8 cellular contexts compared by ENCODE assay signal in the genomic region with DNA sequence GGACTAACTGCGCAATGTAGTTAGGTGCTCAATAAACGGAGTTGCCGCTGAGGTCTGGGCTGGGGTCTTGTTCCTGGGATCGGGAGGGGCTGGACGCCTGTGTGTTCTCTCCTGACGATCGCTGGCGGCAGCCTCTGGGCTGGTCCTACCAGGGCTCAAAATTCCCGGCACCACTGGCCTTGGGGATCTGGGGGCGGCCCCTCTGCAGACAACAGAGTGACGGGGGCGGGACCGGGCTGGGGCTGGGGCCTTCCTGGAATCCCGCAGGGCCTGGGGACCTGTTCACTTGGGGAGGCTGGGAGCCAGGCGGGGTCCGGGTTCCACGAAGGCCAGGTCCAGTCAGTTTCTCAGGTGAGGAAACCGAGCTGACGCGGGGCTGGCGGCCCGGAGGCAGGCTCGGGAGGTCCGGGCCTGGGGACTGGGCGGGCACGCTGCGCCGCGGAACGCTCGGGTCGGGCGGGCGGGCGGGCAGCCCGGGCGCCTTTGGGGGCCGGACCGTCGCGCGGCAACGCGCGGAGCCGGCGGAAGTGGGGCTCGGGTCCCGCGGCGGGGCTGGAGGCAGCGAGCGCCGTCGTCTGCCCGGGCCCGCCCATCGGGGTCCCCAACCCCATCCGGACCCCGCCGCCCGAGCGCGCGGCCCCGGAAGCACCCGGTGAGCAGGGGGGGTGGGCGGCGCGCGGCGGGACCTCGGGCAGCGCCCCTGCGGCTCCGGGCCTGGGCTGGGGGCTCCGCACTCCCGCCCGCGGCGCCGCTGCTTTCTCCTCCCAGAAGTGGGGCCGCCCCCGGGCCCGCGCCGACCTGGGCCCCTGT. TPM values are rescaled to one million over a fixed set of nuclear protein-coding genes. Genes with fewer than 3 reads are reported as not detected.
DNase-seq lines count a peak whose midpoint lies in the region; ATAC-seq and TF ChIP-seq lines count a peak whose summit lies in the region.

TSS of gene PIGQ (plus strand) at position 524 of the 810 bp plus-strand sequence. CDS start 4,107 bp downstream, outside the sequence.

- H3K4me3 ChIP-seq in heart right ventricle (peak within 1 kb of the TSS; percentile 68 to 95 (median 86)), urinary bladder (ENCODE audit: low read depth, low read length) (peak within 1 kb of the TSS; percentile 97)

- no peaks in the 10 kb centered on the region for H3K9me3 Mint-ChIP-seq in T-helper 1 cell treated with Interleukin-12 subunit alpha and Interleukin-12 subunit beta and Interleukin-4 antibody, amounts not matched to agents 30 μg/mL and 1 μg/mL, for 36 hours
- no peaks in the 10 kb centered on the region for H3K9me3 Mint-ChIP-seq in progenitor cell of endocrine pancreas (ENCODE audit: low read depth)

- peak within 1 kb of the TSS; percentile 82 for H3K4me3 Mint-ChIP-seq in T-helper 1 cell treated with Interleukin-12 subunit alpha and Interleukin-12 subunit beta and Interleukin-4 antibody, amounts not matched to agents 30 μg/mL and 1 μg/mL, for 36 hours
- H3K4me3 Mint-ChIP-seq in progenitor cell of endocrine pancreas (ENCODE audit: low read depth), result peak within 1 kb of the TSS; percentile 83

- intact Hi-C loops in heart right ventricle (cut with DNase I), result loop anchor here in 1 of 10 donors (2.0 to 5.0 kb wide), 2 partner anchors 19 to 42 kb away; partner anchors contain the start of gene CAPN15

- no peaks in the 10 kb centered on the region for H3K9me3 ChIP-seq in heart right ventricle

- H3K36me3 ChIP-seq in heart right ventricle (peaks cover 0 to 20% (median 4%) of the 10 kb centered on the region in 9 donors), urinary bladder (ENCODE audit: insufficient read depth) (no peaks in the 10 kb centered on the region)

- TF ChIP-seq CTCF in heart right ventricle (IDR thresholded peaks at IDR 0.05), result no peak
- no peak for TF ChIP-seq CTCF in progenitor cell of endocrine pancreas (IDR thresholded peaks at IDR 0.05; ENCODE audit: unreplicated experiment)

- H3K27me3 Mint-ChIP-seq in T-helper 1 cell treated with Interleukin-12 subunit alpha and Interleukin-12 subunit beta and Interleukin-4 antibody, amounts not matched to agents 30 μg/mL and 1 μg/mL, for 36 hours (ENCODE audit: low read depth), result no peaks in the 10 kb centered on the region
- H3K27me3 Mint-ChIP-seq in progenitor cell of endocrine pancreas, result no peaks in the 10 kb centered on the region

- H3K4me1 Mint-ChIP-seq in T-helper 1 cell treated with Interleukin-12 subunit alpha and Interleukin-12 subunit beta and Interleukin-4 antibody, amounts not matched to agents 30 μg/mL and 1 μg/mL, for 36 hours (ENCODE audit: low read depth), result peaks cover 21% of the 10 kb centered on the region
- peaks cover 20% of the 10 kb centered on the region for H3K4me1 Mint-ChIP-seq in progenitor cell of endocrine pancreas (ENCODE audit: low read depth)

- peaks cover 18 to 50% (median 42%) of the 10 kb centered on the region in 9 donors for H3K4me1 ChIP-seq in heart right ventricle
- H3K4me1 ChIP-seq in urinary bladder (ENCODE audit: insufficient read depth), result peaks cover 4% of the 10 kb centered on the region

- WGBS in heart right ventricle, 2 donors, result 1% methylated on average over 72 to 87 of the region's 87 CpGs
- WGBS in urinary bladder, result 1% methylated on average over 87 of the region's 87 CpGs

- peak within 1 kb of the TSS; percentile 86 for H3K27ac Mint-ChIP-seq in T-helper 1 cell treated with Interleukin-12 subunit alpha and Interleukin-12 subunit beta and Interleukin-4 antibody, amounts not matched to agents 30 μg/mL and 1 μg/mL, for 36 hours
- peak within 1 kb of the TSS; percentile 90 for H3K27ac Mint-ChIP-seq in progenitor cell of endocrine pancreas

- ATAC-seq in HG03442 (IDR thresholded peaks at IDR 0.05; ENCODE audit: unreplicated experiment) (peak; percentile 65), heart right ventricle (peak; percentile 42 to 77 (median 64))

- peak; percentile 68 to 78 (median 68) for DNase-seq in NCI-H1417 (lab: John Stamatoyannopoulos, UW)
- no peak for DNase-seq in NCI-H1417 treated with DMSO at 0.1 percent for 48 hours (lab: John Stamatoyannopoulos, UW)
- peak; percentile 56 for DNase-seq in amniotic stem cell (lab: John Stamatoyannopoulos, UW)
- peak; percentile 68 to 73 for DNase-seq in heart right ventricle
- peak; percentile 44 for DNase-seq in progenitor cell of endocrine pancreas (ENCODE audit: low spot score, unreplicated experiment)

- H3K27me3 ChIP-seq in heart right ventricle, result no peaks in the 10 kb centered on the region

- peak within 1 kb of the TSS; percentile 9 to 91 (median 84) for H3K27ac ChIP-seq in heart right ventricle
- H3K27ac ChIP-seq in urinary bladder (ENCODE audit: low read depth), result peak within 1 kb of the TSS; percentile 53

- no peaks in the 10 kb centered on the region for H3K36me3 Mint-ChIP-seq in T-helper 1 cell treated with Interleukin-12 subunit alpha and Interleukin-12 subunit beta and Interleukin-4 antibody, amounts not matched to agents 30 μg/mL and 1 μg/mL, for 36 hours (ENCODE audit: low read depth)
- H3K36me3 Mint-ChIP-seq in progenitor cell of endocrine pancreas (ENCODE audit: insufficient read depth), result no peaks in the 10 kb centered on the region

RNA-seq across cellular contexts. Expression of gene PIGQ, which starts in this region (rescaled TPM):
- total RNA-seq in heart right ventricle, result 10 to 100 TPM; 13.7 to 26.8 (median 19.2) TPM
- 10 to 100 TPM; 35.3 to 43.7 TPM for polyA plus RNA-seq in heart right ventricle
- total RNA-seq in progenitor cell of endocrine pancreas, result 109 TPM in 2 replicates
- 11.8 TPM for total RNA-seq in urinary bladder
- 39.0 TPM for polyA plus RNA-seq in urinary bladder
